In genomic region chr1:207868252-207868768, GRCh38 we compare ENCODE assay signal across 8 cellular contexts. TPM values are rescaled to one million over a fixed set of nuclear protein-coding genes. Genes with fewer than 3 reads are reported as not detected.
DNase-seq lines count a peak whose midpoint lies in the region; ATAC-seq and TF ChIP-seq lines count a peak whose summit lies in the region.

No MANE protein-coding gene starts in this region.

- no peaks in the 10 kb centered on the region for H3K36me3 ChIP-seq in ES-I3 (ENCODE audit: insufficient read depth, low read length)
- H3K36me3 ChIP-seq in endodermal cell (ENCODE audit: control insufficient read depth, insufficient read depth, low read length): no peaks in the 10 kb centered on the region
- H3K36me3 ChIP-seq in upper lobe of left lung: peaks cover 0 to 9% (median 4%) of the 10 kb centered on the region in 4 donors

- H3K4me1 Mint-ChIP-seq in T-helper 17 cell (peaks cover 73% of the 10 kb centered on the region), endodermal cell (peaks cover 6% of the 10 kb centered on the region)

- no peaks in the 10 kb centered on the region for H3K27me3 Mint-ChIP-seq in T-helper 17 cell
- peaks cover 25% of the 10 kb centered on the region for H3K27me3 Mint-ChIP-seq in endodermal cell (ENCODE audit: insufficient read depth)

- H3K4me3 Mint-ChIP-seq in T-helper 17 cell: peak overlapping the region; percentile 94
- peak overlapping the region; percentile 62 for H3K4me3 Mint-ChIP-seq in endodermal cell

- H3K4me3 ChIP-seq in HFF-Myc (replicated peaks; ENCODE audit: low read depth, low read length) (peak overlapping the region; percentile 72), endodermal cell (ENCODE audit: low read length) (peak overlapping the region; percentile 73), mononuclear cell (ENCODE audit: low read length) (peak overlapping the region; percentile 76), upper lobe of left lung (peak overlapping the region; percentile 91 to 98 (median 94))

- DNase-seq in HFF-Myc (ENCODE audit: extremely low read depth, low read depth) (no peak), T-helper 17 cell (peak in 1 of 3 donors; percentile 18), endodermal cell (peak; percentile 63), upper lobe of left lung (peak; percentile 68 to 85), SK-N-DZ (ENCODE audit: low spot score) (no peak)

- H3K9ac ChIP-seq in ES-I3 (ENCODE audit: low read depth, low read length) (peak overlapping the region; percentile 73), endodermal cell (ENCODE audit: extremely low read depth, low read length, poor library complexity, severe bottlenecking) (no peak overlapping the region)

- H3K27ac ChIP-seq in endodermal cell (ENCODE audit: low read depth, low read length): no peak overlapping the region
- H3K27ac ChIP-seq in upper lobe of left lung: peak overlapping the region; percentile 94 to 100 (median 95)

- TF ChIP-seq POLR2A in upper lobe of left lung (IDR thresholded peaks at IDR 0.05): no peak

- no peak for TF ChIP-seq CTCF in HFF-Myc (IDR thresholded peaks at IDR 0.05; ENCODE audit: low read depth, low read length, missing control alignments)
- no peak for TF ChIP-seq CTCF in endodermal cell (conservative IDR thresholded peaks at IDR 0.05)
- TF ChIP-seq CTCF in upper lobe of left lung (IDR thresholded peaks at IDR 0.05): no peak

- no peak for TF ChIP-seq EP300 in upper lobe of left lung (IDR thresholded peaks at IDR 0.05)

- 37 to 51% methylated on average over 3 to 24 of the region's 24 CpGs for WGBS in endodermal cell (ENCODE audit: insufficient coverage in 1 of 2, insufficient read length in 1 of 2), 2 experiments
- 0% methylated on average over 8 to 22 of the region's 24 CpGs for WGBS in upper lobe of left lung, 2 donors

- H3K27me3 ChIP-seq in endodermal cell (ENCODE audit: control insufficient read depth, insufficient read depth, low read length, poor library complexity, severe bottlenecking) (peaks cover 31% of the 10 kb centered on the region), mononuclear cell (ENCODE audit: insufficient read depth, low read length) (no peaks in the 10 kb centered on the region), upper lobe of left lung (no peaks in the 10 kb centered on the region)

- no peaks in the 10 kb centered on the region for H3K9me3 Mint-ChIP-seq in endodermal cell

- H3K4me1 ChIP-seq in ES-I3 (ENCODE audit: insufficient read depth, low read length): no peaks in the 10 kb centered on the region; the same call in 1 of the 2 replicates
- no peaks in the 10 kb centered on the region for H3K4me1 ChIP-seq in endodermal cell (ENCODE audit: control insufficient read depth, insufficient read depth, low read length)
- H3K4me1 ChIP-seq in mononuclear cell (ENCODE audit: insufficient read depth, low read length): peaks cover 82% of the 10 kb centered on the region
- H3K4me1 ChIP-seq in upper lobe of left lung: peaks cover 54 to 88% (median 71%) of the 10 kb centered on the region in 4 donors

- H3K36me3 Mint-ChIP-seq in T-helper 17 cell (ENCODE audit: low read depth) (peaks cover 8% of the 10 kb centered on the region), endodermal cell (ENCODE audit: low read depth) (no peaks in the 10 kb centered on the region)

- ATAC-seq in T-helper 17 cell: no peak
- ATAC-seq in upper lobe of left lung (ENCODE audit: low FRiP score in 2 of 2): peak; percentile 38 to 57
- no peak for ATAC-seq in HG02852 (IDR thresholded peaks at IDR 0.05; ENCODE audit: unreplicated experiment)

- H3K9me3 ChIP-seq in ES-I3 (ENCODE audit: control insufficient read depth, insufficient read depth, low read length): no peaks in the 10 kb centered on the region
- no peaks in the 10 kb centered on the region for H3K9me3 ChIP-seq in T-helper 17 cell (ENCODE audit: control insufficient read depth, low read length, poor library complexity, severe bottlenecking)
- no peaks in the 10 kb centered on the region for H3K9me3 ChIP-seq in endodermal cell (ENCODE audit: control insufficient read depth, low read length)
- H3K9me3 ChIP-seq in mononuclear cell (ENCODE audit: low read depth, low read length): no peaks in the 10 kb centered on the region
- no peaks in the 10 kb centered on the region for H3K9me3 ChIP-seq in upper lobe of left lung

- H3K27ac Mint-ChIP-seq in T-helper 17 cell (no peak overlapping the region), endodermal cell (no peak overlapping the region)

RNA-seq across cellular contexts. Expression of gene CD34, which starts 42.6 kb away (rescaled TPM):
- total RNA-seq in T-helper 17 cell (under 1 TPM in 1 of 2 donors, not detected in 1; 0.20 TPM), endodermal cell (1 to 10 TPM; 1.6 to 6.9 TPM), mononuclear cell (0.42 TPM), upper lobe of left lung (10 to 100 TPM in 5 of 6 donors, 1 to 10 TPM in 1; 8.8 to 78.2 (median 22.4) TPM)
- 1.2 TPM for polyA plus RNA-seq in endodermal cell (2013, experiment 1 of 2)
- 0.99 TPM for polyA plus RNA-seq in endodermal cell (2013, experiment 2 of 2)
- polyA plus RNA-seq in SK-N-DZ (2014; cell fraction: cytosol; rRNA removed): not detected in 2 replicates
- polyA plus RNA-seq in SK-N-DZ (2014; cell fraction: nucleus; rRNA removed): 0.01 TPM in 1 of 2 replicates, not detected in the other

Comparison
In these comparisons a context has a peak if more than half of its experiments do, and no peak if none do; other contexts are left out.
1. DNase-seq: peak in endodermal cell (single experiment) and upper lobe of left lung (2 of 2); none in HFF-Myc (single experiment) and SK-N-DZ (single experiment).
2. ATAC-seq: peak in upper lobe of left lung (2 of 2); none in T-helper 17 cell (single experiment) and HG02852 (single experiment).
3. Peak in every context shown above with its lines, with median percentiles within 50 percentile points of each other: H3K4me3 ChIP-seq.